Comparison of ENCODE assay signal across 8 cellular contexts in the genomic region with DNA sequence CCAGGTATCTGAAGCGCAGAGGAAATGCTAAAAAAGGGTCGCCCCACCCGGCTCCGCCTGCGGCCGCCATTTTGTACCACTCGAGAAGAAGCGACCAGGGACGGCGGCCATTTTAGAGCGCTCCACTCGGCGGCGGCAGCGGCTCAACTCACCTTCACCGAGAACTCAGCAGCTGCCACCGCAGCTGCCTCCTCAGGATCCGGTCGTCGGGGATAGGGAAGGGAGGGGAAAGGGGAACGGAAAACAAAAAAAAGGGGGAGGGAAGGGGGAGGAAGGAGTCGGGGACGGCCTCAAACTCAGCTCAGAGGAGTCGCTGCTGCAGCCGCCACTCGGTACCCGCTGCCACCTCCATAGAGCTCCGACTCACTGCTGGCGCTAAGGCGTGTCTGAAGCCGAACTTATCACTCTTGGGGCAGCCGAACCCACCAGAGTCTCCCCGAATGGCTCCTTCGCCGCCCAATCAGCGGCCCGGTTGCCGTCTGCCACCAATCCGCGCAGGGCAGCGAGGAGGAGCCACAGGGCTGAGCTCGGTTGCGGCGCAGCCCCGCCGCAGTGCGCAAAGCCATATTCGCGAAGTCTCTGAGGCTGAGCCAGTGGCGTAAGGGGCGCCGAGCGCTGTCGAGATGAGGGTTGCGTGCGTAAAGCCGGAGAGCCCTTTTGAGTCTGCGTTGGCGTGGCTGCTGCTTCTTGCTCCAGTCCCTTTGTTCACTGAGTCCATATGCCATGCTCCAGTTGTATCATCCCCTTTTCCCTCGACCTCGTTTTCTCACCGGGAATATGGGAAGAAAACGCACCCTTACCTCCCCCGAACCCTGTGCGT. TPM values are rescaled to one million over a fixed set of nuclear protein-coding genes. Genes with fewer than 3 reads are reported as not detected.
A peak's percentile ranks its signal among the peaks of the same experiment; 100 is the strongest.
DNase-seq lines count a peak whose midpoint lies in the region; ATAC-seq and TF ChIP-seq lines count a peak whose summit lies in the region.

A gene (minus strand): TSS at position 374 of the 820 bp plus-strand sequence.

- 0 to 1% methylated on average over 65 of the region's 65 CpGs for WGBS in esophagus, 2 donors

- peaks cover 35% of the 10 kb centered on the region for H3K4me1 ChIP-seq in Panc1 (ENCODE audit: control insufficient read depth, insufficient read depth, low read length)
- H3K4me1 ChIP-seq in esophagus (ENCODE audit: control insufficient read depth in 2 of 2, insufficient read depth in 2 of 2, low read length in 1 of 2) = no peaks in the 10 kb centered on the region
- H3K4me1 ChIP-seq in muscle layer of colon (ENCODE audit: insufficient read depth, low read length) = peaks cover 39% of the 10 kb centered on the region

- H3K4me3 ChIP-seq in Panc1 (ENCODE audit: low read depth in 2 of 2, low read length in 2 of 2) = peak within 1 kb of the TSS; percentile 83 to 86
- H3K4me3 ChIP-seq in esophagus (ENCODE audit: low read depth in 1 of 2, low read length in 2 of 2) = peak within 1 kb of the TSS; percentile 88 to 100
- peak within 1 kb of the TSS; percentile 93 for H3K4me3 ChIP-seq in muscle layer of colon (ENCODE audit: low read depth in 1 of 2, low read length in 2 of 2)

- H3K4me1 Mint-ChIP-seq in activated T-cell treated with anti-CD3 and anti-CD28 coated beads, Interleukin-2, amount 50 U/mL, for 4 hours (ENCODE audit: low read depth) = peaks cover 44% of the 10 kb centered on the region

- BruUV-seq in Panc1 (replicated peaks; lab: Mats Ljungman, UMichigan) = no TSS peak

- H3K27me3 ChIP-seq in Panc1 (ENCODE audit: control insufficient read depth, insufficient read depth, low read length) (no peaks in the 10 kb centered on the region), esophagus (ENCODE audit: control insufficient read depth in 1 of 2, insufficient read depth in 2 of 2, low read length in 2 of 2) (no peaks in the 10 kb centered on the region), muscle layer of colon (ENCODE audit: control insufficient read depth in 1 of 2, insufficient read depth in 2 of 2, low read length in 2 of 2) (no peaks in the 10 kb centered on the region)

- H3K36me3 Mint-ChIP-seq in activated T-cell treated with anti-CD3 and anti-CD28 coated beads, Interleukin-2, amount 50 U/mL, for 4 hours (ENCODE audit: insufficient read depth) = peaks cover 36% of the 10 kb centered on the region

- CTCF ChIA-PET in Panc1 (lab: Charles Lee) = interaction anchor here (0.5 to 1.9 kb wide), 10 partner anchors 13 to 271 kb away, joined by 3 to 17 read pairs (median 3); a partner anchor contains a TSS

- in situ Hi-C loops in Panc1 (cut with HindIII; ENCODE audit: low pct_unique_long_range_greater_than_20kb, low sequenced_read_pairs) = no loop called here

- peak within 1 kb of the TSS; percentile 96 for H3K27ac ChIP-seq in Panc1 (ENCODE audit: low read length)
- peak within 1 kb of the TSS; percentile 99 for H3K27ac ChIP-seq in esophagus (ENCODE audit: low read depth in 2 of 2, low read length in 1 of 2)
- H3K27ac ChIP-seq in muscle layer of colon (ENCODE audit: low read depth, low read length) = peak within 1 kb of the TSS; percentile 100

- peak within 1 kb of the TSS; percentile 86 for H3K4me3 Mint-ChIP-seq in activated T-cell treated with anti-CD3 and anti-CD28 coated beads, Interleukin-2, amount 50 U/mL, for 4 hours

- ATAC-seq in GM21723 (IDR thresholded peaks at IDR 0.05; ENCODE audit: unreplicated experiment) (peak; percentile 93), Panc1 (peak; percentile 96)
- peak; percentile 94 to 95 for ATAC-seq in activated T-cell treated with anti-CD3 and anti-CD28 coated beads, Interleukin-2, amount 50 U/mL, for 4 hours

- DNase-seq in DMS53 (lab: John Stamatoyannopoulos, UW) = peak; percentile 99
- DNase-seq in KG1 (lab: John Stamatoyannopoulos, UW) = peak; percentile 98
- DNase-seq in Panc1 (ENCODE audit: low read depth, low spot score) = peak; percentile 99
- peak; percentile 97 for DNase-seq in activated T-cell treated with anti-CD3 and anti-CD28 coated beads, Interleukin-2, amount 50 U/mL, for 4 hours
- DNase-seq in stimulated activated CD8-positive, alpha-beta memory T cell treated with anti-CD3 and anti-CD28 coated beads, Interleukin-7, amount 100 ng/mL, for 24 hours (ENCODE audit: low read depth) = peak; percentile 93

- intact Hi-C loops in Panc1 (cut with micrococcal nuclease; ENCODE audit: unreplicated experiment) = loop anchor here (5.0 kb wide), 2 partner anchors 49 to 119 kb away; a partner anchor contains a TSS

- H3K9ac ChIP-seq in muscle layer of colon (ENCODE audit: low read length) = peak within 1 kb of the TSS; percentile 63

- no peaks in the 10 kb centered on the region for H3K9me3 Mint-ChIP-seq in activated T-cell treated with anti-CD3 and anti-CD28 coated beads, Interleukin-2, amount 50 U/mL, for 4 hours

- POLR2A ChIA-PET in Panc1 (lab: Charles Lee) = interaction anchor here (0.5 to 2.3 kb wide), 22 partner anchors 8 to 965 kb away, joined by 3 to 32 read pairs (median 6); a partner anchor contains a TSS

- no peaks in the 10 kb centered on the region for H3K27me3 Mint-ChIP-seq in activated T-cell treated with anti-CD3 and anti-CD28 coated beads, Interleukin-2, amount 50 U/mL, for 4 hours (ENCODE audit: low read depth)

- peaks cover 39% of the 10 kb centered on the region for H3K36me3 ChIP-seq in Panc1 (ENCODE audit: control insufficient read depth, insufficient read depth, low read length)
- H3K36me3 ChIP-seq in esophagus (ENCODE audit: control insufficient read depth in 2 of 2, insufficient read depth in 2 of 2, low read length in 1 of 2) = peaks cover 2 to 9% of the 10 kb centered on the region in 2 donors
- H3K36me3 ChIP-seq in muscle layer of colon (ENCODE audit: insufficient read depth, low read length) = peaks cover 34% of the 10 kb centered on the region

- TF ChIP-seq CTCF in Panc1 (IDR thresholded peaks at IDR 0.05) = no peak

- no peaks in the 10 kb centered on the region for H3K9me3 ChIP-seq in Panc1 (ENCODE audit: control insufficient read depth, insufficient read depth, low read depth, low read length)
- H3K9me3 ChIP-seq in esophagus (ENCODE audit: control insufficient read depth in 2 of 2, insufficient read depth in 1 of 2, low read depth in 1 of 2, low read length in 1 of 2) = no peaks in the 10 kb centered on the region
- H3K9me3 ChIP-seq in muscle layer of colon (ENCODE audit: low read length) = no peaks in the 10 kb centered on the region

RNA-seq across cellular contexts. Expression of the gene that starts here (rescaled TPM):
- 2,422 TPM for total RNA-seq in Panc1 (2021; ENCODE audit: unreplicated experiment)
- polyA plus RNA-seq in Panc1 (2012; ENCODE audit: insufficient read length) = 1,612 TPM
- total RNA-seq in activated T-cell treated with anti-CD3 and anti-CD28 coated beads, Interleukin-2, amount 50 U/mL, for 4 hours = 1,000 to 10,000 TPM; 1,584 to 1,612 (median 1,605) TPM
- polyA plus RNA-seq in esophagus = 100 to 1,000 TPM; 256 to 324 TPM

Comparison
In these comparisons a context has a peak if more than half of its experiments do, and no peak if none do; other contexts are left out.
1. Peak in every context shown above with its lines: DNase-seq, ATAC-seq, H3K4me3 ChIP-seq and H3K27ac ChIP-seq.